Comparison of ENCODE assay signal across 9 cellular contexts in the genomic region with DNA sequence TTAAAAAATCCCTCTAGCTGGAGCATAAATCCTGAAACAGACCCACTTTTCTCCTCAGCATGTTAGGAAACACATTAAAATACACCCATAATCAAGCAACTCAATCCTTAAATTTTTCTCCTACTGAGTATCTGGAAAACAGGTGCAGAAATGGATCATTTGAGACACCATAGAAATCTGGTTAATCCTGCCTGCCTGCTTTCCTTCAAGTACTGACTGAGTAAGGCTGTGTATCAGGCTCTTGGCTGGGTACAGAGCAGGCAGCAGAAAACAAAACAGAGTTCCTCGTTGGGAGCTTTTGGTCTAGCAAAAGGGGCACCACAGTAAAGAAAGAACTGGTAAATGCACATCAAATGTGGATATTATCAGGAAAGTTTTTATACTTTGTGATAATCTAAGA. TPM values are rescaled to one million over a fixed set of nuclear protein-coding genes. Genes with fewer than 3 reads are reported as not detected.
DNase-seq lines count a peak whose midpoint lies in the region; ATAC-seq and TF ChIP-seq lines count a peak whose summit lies in the region.
"Had no signal": no experiment of that assay in that cellular context is flagged by ENCODE, and none has a peak within 500 bp of the region (broad histone marks: within the 10 kb centered on the region; RNA-seq: fewer than 3 reads in every experiment).

No MANE protein-coding gene starts in this region.

- TF ChIP-seq RAD21 in SK-N-SH (IDR thresholded peaks at IDR 0.05; ENCODE audit: low read length): no peak

- no peak for TF ChIP-seq CTCF in SK-N-SH (IDR thresholded peaks at IDR 0.05)

- H2AFZ ChIP-seq in SK-N-SH (ENCODE audit: low read depth): no peak overlapping the region

- H3K4me2 ChIP-seq in SK-N-SH: peak overlapping the region; percentile 85

- H4K20me1 ChIP-seq in SK-N-SH (ENCODE audit: insufficient read depth): peaks cover 57% of the 10 kb centered on the region

- H3K79me2 ChIP-seq in SK-N-SH (ENCODE audit: insufficient read depth): peaks cover 67% of the 10 kb centered on the region

- POLR2A ChIA-PET in SK-N-SH (lab: Yijun Ruan, JAX): no interaction called here

- no peak for TF ChIP-seq EP300 in SK-N-SH (IDR thresholded peaks at IDR 0.05; ENCODE audit: borderline replicate concordance in 1 of 2, low read depth in 1 of 2, low read length in 1 of 2)

- 36% methylated on average over 1 of the region's 1 CpG for WGBS in SK-N-SH (ENCODE audit: low lambda C conversion rate)

- H3K9me2 ChIP-seq in SK-N-SH: no peaks in the 10 kb centered on the region

- no peaks in the 10 kb centered on the region for H3K36me3 ChIP-seq in SK-N-SH (replicated peaks in 1 of 2; ENCODE audit: control insufficient read depth in 1 of 2, insufficient read depth in 2 of 2, low read length in 1 of 2)
- H3K36me3 ChIP-seq in adipocyte (ENCODE audit: control insufficient read depth, insufficient read depth, low read length, severe bottlenecking): no peaks in the 10 kb centered on the region
- H3K36me3 ChIP-seq in iPS-18a (ENCODE audit: control insufficient read depth, low read depth, low read length): no peaks in the 10 kb centered on the region
- H3K36me3 ChIP-seq in subcutaneous abdominal adipose tissue (ENCODE audit: control insufficient read depth in 5 of 5, insufficient read depth in 5 of 5, low read length in 5 of 5): no peaks in the 10 kb centered on the region

- H3K9me3 ChIP-seq in SK-N-SH: no peaks in the 10 kb centered on the region
- no peaks in the 10 kb centered on the region for H3K9me3 ChIP-seq in adipocyte (ENCODE audit: control insufficient read depth, low read length)
- H3K9me3 ChIP-seq in iPS-18a (ENCODE audit: control insufficient read depth, low read depth, low read length): no peaks in the 10 kb centered on the region
- H3K9me3 ChIP-seq in subcutaneous abdominal adipose tissue (ENCODE audit: control insufficient read depth in 5 of 5, low read length in 5 of 5): no peaks in the 10 kb centered on the region

- CTCF ChIA-PET in SK-N-SH (lab: Yijun Ruan, JAX): interaction anchor here (0.9 to 1.0 kb wide), 2 partner anchors 121 to 191 kb away, joined by 3 to 6 read pairs; no protein-coding TSS in a partner anchor

- H3K4me3 ChIP-seq in SK-N-SH (ENCODE audit: low read depth in 2 of 2, low read length in 1 of 2) (peak overlapping the region; percentile 67 to 70; a peak in 3 of 4 replicates), adipocyte (ENCODE audit: low read length) (peak overlapping the region; percentile 88), iPS-18a (ENCODE audit: low read length) (peak overlapping the region; percentile 65), subcutaneous abdominal adipose tissue (ENCODE audit: low read depth in 1 of 5, low read length in 5 of 5) (peak overlapping the region; percentile 59 to 82 (median 74))

- ATAC-seq in SK-N-SH treated with all-trans-retinoic acid at 6 μM for 48 hours: no peak
- no peak for ATAC-seq in GM18868 (IDR thresholded peaks at IDR 0.05; ENCODE audit: unreplicated experiment)
- no peak for ATAC-seq in GM21576 (IDR thresholded peaks at IDR 0.05; ENCODE audit: unreplicated experiment)

- H3K4me1 ChIP-seq in SK-N-SH (ENCODE audit: control insufficient read depth in 1 of 2, insufficient read depth in 2 of 2, low read depth in 1 of 2, low read length in 1 of 2) (peaks cover 0 to 24% of the 10 kb centered on the region in 2 experiments; a peak in 1 of 4 replicates), adipocyte (ENCODE audit: control insufficient read depth, insufficient read depth, low read length) (peaks cover 31% of the 10 kb centered on the region), iPS-18a (ENCODE audit: control insufficient read depth, low read depth, low read length) (peaks cover 63% of the 10 kb centered on the region), subcutaneous abdominal adipose tissue (ENCODE audit: control insufficient read depth in 5 of 5, insufficient read depth in 5 of 5, low read length in 5 of 5) (peaks cover 5 to 51% (median 47%) of the 10 kb centered on the region in 5 donors)

- no peak overlapping the region for H3K27ac ChIP-seq in SK-N-SH (ENCODE audit: low read depth in 2 of 2, low read length in 1 of 2)
- no peak overlapping the region for H3K27ac ChIP-seq in iPS-18a (ENCODE audit: low read length)
- no peak overlapping the region for H3K27ac ChIP-seq in subcutaneous abdominal adipose tissue (ENCODE audit: low read depth, low read length)

- DNase-seq in SK-N-SH: no peak
- peak; percentile 23 for DNase-seq in adipocyte (ENCODE audit: low read depth)
- DNase-seq in NCI-H2029 treated with DMSO at 0.1 percent for 48 hours (lab: John Stamatoyannopoulos, UW): no peak
- DNase-seq: activated CD4-positive, alpha-beta T cell treated with anti-CD3 and anti-CD28 coated beads for 1 hour had no signal

- no peaks in the 10 kb centered on the region for H3F3A ChIP-seq in SK-N-SH (replicated peaks; ENCODE audit: insufficient read depth)

- H3K9ac ChIP-seq in SK-N-SH (no peak overlapping the region), adipocyte (ENCODE audit: low read length) (peak overlapping the region; percentile 87), iPS-18a (ENCODE audit: low read length) (no peak overlapping the region), subcutaneous abdominal adipose tissue (ENCODE audit: low read length in 5 of 5) (peak overlapping the region in 4 of 5 donors; percentile 66 to 79 (median 78))

- no peaks in the 10 kb centered on the region for H3K27me3 ChIP-seq in SK-N-SH (ENCODE audit: insufficient read depth)
- no peaks in the 10 kb centered on the region for H3K27me3 ChIP-seq in adipocyte (replicated peaks; ENCODE audit: control insufficient read depth, insufficient read depth, low read length)
- peaks cover 36% of the 10 kb centered on the region for H3K27me3 ChIP-seq in iPS-18a (ENCODE audit: control insufficient read depth, insufficient read depth, low read length)
- no peaks in the 10 kb centered on the region for H3K27me3 ChIP-seq in subcutaneous abdominal adipose tissue (ENCODE audit: control insufficient read depth in 5 of 5, insufficient read depth in 4 of 5, low read length in 5 of 5)

TF ChIP-seq in SK-N-SH, 30 proteins besides CTCF, POLR2A, EP300 and RAD21 (continues in another document):
- no peak for TF ChIP-seq POLR2AphosphoS5 (IDR thresholded peaks at IDR 0.05; ENCODE audit: low read depth, low read length)
- no peak for TF ChIP-seq TCF12 (IDR thresholded peaks at IDR 0.05)
- no peak for TF ChIP-seq NFIC (IDR thresholded peaks at IDR 0.05; ENCODE audit: borderline replicate concordance)
- TF ChIP-seq SMC3 (IDR thresholded peaks at IDR 0.05; ENCODE audit: low read depth, low read length): no peak
- TF ChIP-seq MXI1 (IDR thresholded peaks at IDR 0.05; ENCODE audit: low read depth, low read length): no peak
- TF ChIP-seq FOXJ3 (CRISPR knock-in tag; IDR thresholded peaks at IDR 0.05): no peak
- TF ChIP-seq RFX5 (IDR thresholded peaks at IDR 0.05; ENCODE audit: low read length): no peak
- TF ChIP-seq, protein P1, sequence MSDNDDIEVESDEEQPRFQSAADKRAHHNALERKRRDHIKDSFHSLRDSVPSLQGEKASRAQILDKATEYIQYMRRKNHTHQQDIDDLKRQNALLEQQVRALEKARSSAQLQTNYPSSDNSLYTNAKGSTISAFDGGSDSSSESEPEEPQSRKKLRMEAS (IDR thresholded peaks at IDR 0.05; ENCODE audit: low read depth): no peak

TF ChIP-seq in SK-N-SH treated with all-trans-retinoic acid at 6 μM for 48 hours, 23 proteins besides CTCF, POLR2A, EP300 and RAD21:
- TF ChIP-seq PPARA (CRISPR knock-in tag; IDR thresholded peaks at IDR 0.05; ENCODE audit: borderline replicate concordance): no peak

RNA-seq across cellular contexts. Expression of a gene that starts 1.9 kb away (rescaled TPM):
- polyA plus RNA-seq in SK-N-SH (2012; rRNA removed): 0.03 and 0.05 TPM in 2 replicates
- under 0.01 TPM in 2 replicates for polyA plus RNA-seq in SK-N-SH (2012; cell fraction: cytosol; rRNA removed)
- polyA plus RNA-seq in SK-N-SH (2012; cell fraction: nucleus; rRNA removed): 0.23 and 0.37 TPM in 2 replicates

Comparison
In these comparisons a context has a peak if more than half of its experiments do, and no peak if none do; other contexts are left out.
1. H3K9ac ChIP-seq: peak in adipocyte (single experiment) and subcutaneous abdominal adipose tissue (4 of 5); none in SK-N-SH (single experiment) and iPS-18a (single experiment).
2. Peak in every context shown above with its lines, with median percentiles within 50 percentile points of each other: H3K4me3 ChIP-seq.